ENCODE assay signal across 1 cellular context in the genomic region with DNA sequence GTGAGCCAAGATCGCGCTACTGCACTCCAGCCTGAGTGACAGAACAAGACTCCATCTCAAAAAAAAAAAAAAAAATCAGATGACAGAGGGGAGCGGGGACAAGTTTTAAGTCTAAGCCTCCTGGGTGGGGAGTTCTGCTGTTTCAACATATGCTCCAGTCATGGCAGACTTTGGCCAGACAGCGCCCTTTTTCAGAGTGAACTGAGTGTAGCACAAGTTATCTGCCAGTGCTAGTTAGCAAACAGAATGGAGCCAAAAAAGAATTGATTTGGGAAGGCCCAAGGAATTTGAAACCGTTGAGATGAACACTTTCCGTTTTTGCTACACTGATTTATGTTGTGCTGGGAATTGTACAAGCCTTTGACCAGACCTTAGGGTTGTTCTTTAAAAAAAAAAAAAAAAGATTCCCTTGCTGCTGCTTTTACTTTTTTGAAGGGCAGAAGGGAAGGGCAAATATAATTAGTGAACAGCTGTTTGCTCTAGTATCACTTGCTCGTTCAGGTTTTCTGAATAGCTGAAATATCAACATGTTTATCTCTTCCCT.
A peak's percentile ranks its signal among the peaks of the same experiment; 100 is the strongest.
TF ChIP-seq lines count a peak whose summit lies in the region.

No MANE protein-coding gene starts in this region.

TF ChIP-seq in HepG2, 621 proteins besides CTCF, POLR2A, EP300 and RAD21 (continued from another document and continues in another):
- TF ChIP-seq, protein P1, sequence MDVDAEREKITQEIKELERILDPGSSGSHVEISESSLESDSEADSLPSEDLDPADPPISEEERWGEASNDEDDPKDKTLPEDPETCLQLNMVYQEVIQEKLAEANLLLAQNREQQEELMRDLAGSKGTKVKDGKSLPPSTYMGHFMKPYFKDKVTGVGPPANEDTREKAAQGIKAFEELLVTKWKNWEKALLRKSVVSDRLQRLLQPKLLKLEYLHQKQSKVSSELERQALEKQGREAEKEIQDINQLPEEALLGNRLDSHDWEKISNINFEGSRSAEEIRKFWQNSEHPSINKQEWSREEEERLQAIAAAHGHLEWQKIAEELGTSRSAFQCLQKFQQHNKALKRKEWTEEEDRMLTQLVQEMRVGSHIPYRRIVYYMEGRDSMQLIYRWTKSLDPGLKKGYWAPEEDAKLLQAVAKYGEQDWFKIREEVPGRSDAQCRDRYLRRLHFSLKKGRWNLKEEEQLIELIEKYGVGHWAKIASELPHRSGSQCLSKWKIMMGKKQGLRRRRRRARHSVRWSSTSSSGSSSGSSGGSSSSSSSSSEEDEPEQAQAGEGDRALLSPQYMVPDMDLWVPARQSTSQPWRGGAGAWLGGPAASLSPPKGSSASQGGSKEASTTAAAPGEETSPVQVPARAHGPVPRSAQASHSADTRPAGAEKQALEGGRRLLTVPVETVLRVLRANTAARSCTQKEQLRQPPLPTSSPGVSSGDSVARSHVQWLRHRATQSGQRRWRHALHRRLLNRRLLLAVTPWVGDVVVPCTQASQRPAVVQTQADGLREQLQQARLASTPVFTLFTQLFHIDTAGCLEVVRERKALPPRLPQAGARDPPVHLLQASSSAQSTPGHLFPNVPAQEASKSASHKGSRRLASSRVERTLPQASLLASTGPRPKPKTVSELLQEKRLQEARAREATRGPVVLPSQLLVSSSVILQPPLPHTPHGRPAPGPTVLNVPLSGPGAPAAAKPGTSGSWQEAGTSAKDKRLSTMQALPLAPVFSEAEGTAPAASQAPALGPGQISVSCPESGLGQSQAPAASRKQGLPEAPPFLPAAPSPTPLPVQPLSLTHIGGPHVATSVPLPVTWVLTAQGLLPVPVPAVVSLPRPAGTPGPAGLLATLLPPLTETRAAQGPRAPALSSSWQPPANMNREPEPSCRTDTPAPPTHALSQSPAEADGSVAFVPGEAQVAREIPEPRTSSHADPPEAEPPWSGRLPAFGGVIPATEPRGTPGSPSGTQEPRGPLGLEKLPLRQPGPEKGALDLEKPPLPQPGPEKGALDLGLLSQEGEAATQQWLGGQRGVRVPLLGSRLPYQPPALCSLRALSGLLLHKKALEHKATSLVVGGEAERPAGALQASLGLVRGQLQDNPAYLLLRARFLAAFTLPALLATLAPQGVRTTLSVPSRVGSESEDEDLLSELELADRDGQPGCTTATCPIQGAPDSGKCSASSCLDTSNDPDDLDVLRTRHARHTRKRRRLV (CRISPR knock-in tag; IDR thresholded peaks at IDR 0.05): no peak
- TF ChIP-seq RARA (CRISPR knock-in tag; IDR thresholded peaks at IDR 0.05): peak; percentile 54
- TF ChIP-seq RBM22 (optimal IDR thresholded peaks at IDR 0.05; ENCODE audit: low read length): peak; percentile 36
- no peak for TF ChIP-seq FOXK2 (IDR thresholded peaks at IDR 0.05)
- peak; percentile 54; the same call in 1 of the 2 replicates for TF ChIP-seq HDAC2 (CRISPR knock-in tag; IDR thresholded peaks at IDR 0.05)
- no peak for TF ChIP-seq NFIC (IDR thresholded peaks at IDR 0.05; ENCODE audit: low read length)
- TF ChIP-seq, protein P2, sequence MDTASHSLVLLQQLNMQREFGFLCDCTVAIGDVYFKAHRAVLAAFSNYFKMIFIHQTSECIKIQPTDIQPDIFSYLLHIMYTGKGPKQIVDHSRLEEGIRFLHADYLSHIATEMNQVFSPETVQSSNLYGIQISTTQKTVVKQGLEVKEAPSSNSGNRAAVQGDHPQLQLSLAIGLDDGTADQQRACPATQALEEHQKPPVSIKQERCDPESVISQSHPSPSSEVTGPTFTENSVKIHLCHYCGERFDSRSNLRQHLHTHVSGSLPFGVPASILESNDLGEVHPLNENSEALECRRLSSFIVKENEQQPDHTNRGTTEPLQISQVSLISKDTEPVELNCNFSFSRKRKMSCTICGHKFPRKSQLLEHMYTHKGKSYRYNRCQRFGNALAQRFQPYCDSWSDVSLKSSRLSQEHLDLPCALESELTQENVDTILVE (CRISPR knock-in tag; IDR thresholded peaks at IDR 0.05): 0 out of 2 replicates have a peak, but pooled peaks have one; percentile 64
- TF ChIP-seq ERF (CRISPR knock-in tag; IDR thresholded peaks at IDR 0.05): no peak
- TF ChIP-seq KLF15 (CRISPR knock-in tag; IDR thresholded peaks at IDR 0.05; ENCODE audit: borderline replicate concordance): no peak
- no peak for TF ChIP-seq ZFY (CRISPR knock-in tag; IDR thresholded peaks at IDR 0.05)
- 0 out of 2 replicates have a peak, but pooled peaks have one; percentile 62 for TF ChIP-seq KMT2A (CRISPR knock-in tag; IDR thresholded peaks at IDR 0.05)
- TF ChIP-seq RFX1 (IDR thresholded peaks at IDR 0.05): no peak
- no peak for TF ChIP-seq JDP2 (CRISPR knock-in tag; IDR thresholded peaks at IDR 0.05; ENCODE audit: borderline replicate concordance)
- TF ChIP-seq, protein P3, sequence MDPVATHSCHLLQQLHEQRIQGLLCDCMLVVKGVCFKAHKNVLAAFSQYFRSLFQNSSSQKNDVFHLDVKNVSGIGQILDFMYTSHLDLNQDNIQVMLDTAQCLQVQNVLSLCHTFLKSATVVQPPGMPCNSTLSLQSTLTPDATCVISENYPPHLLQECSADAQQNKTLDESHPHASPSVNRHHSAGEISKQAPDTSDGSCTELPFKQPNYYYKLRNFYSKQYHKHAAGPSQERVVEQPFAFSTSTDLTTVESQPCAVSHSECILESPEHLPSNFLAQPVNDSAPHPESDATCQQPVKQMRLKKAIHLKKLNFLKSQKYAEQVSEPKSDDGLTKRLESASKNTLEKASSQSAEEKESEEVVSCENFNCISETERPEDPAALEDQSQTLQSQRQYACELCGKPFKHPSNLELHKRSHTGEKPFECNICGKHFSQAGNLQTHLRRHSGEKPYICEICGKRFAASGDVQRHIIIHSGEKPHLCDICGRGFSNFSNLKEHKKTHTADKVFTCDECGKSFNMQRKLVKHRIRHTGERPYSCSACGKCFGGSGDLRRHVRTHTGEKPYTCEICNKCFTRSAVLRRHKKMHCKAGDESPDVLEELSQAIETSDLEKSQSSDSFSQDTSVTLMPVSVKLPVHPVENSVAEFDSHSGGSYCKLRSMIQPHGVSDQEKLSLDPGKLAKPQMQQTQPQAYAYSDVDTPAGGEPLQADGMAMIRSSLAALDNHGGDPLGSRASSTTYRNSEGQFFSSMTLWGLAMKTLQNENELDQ (CRISPR knock-in tag; IDR thresholded peaks at IDR 0.05; ENCODE audit: borderline replicate concordance): no peak
- TF ChIP-seq SP140L (CRISPR knock-in tag; IDR thresholded peaks at IDR 0.05; ENCODE audit: borderline replicate concordance): no peak
- TF ChIP-seq, protein P4, sequence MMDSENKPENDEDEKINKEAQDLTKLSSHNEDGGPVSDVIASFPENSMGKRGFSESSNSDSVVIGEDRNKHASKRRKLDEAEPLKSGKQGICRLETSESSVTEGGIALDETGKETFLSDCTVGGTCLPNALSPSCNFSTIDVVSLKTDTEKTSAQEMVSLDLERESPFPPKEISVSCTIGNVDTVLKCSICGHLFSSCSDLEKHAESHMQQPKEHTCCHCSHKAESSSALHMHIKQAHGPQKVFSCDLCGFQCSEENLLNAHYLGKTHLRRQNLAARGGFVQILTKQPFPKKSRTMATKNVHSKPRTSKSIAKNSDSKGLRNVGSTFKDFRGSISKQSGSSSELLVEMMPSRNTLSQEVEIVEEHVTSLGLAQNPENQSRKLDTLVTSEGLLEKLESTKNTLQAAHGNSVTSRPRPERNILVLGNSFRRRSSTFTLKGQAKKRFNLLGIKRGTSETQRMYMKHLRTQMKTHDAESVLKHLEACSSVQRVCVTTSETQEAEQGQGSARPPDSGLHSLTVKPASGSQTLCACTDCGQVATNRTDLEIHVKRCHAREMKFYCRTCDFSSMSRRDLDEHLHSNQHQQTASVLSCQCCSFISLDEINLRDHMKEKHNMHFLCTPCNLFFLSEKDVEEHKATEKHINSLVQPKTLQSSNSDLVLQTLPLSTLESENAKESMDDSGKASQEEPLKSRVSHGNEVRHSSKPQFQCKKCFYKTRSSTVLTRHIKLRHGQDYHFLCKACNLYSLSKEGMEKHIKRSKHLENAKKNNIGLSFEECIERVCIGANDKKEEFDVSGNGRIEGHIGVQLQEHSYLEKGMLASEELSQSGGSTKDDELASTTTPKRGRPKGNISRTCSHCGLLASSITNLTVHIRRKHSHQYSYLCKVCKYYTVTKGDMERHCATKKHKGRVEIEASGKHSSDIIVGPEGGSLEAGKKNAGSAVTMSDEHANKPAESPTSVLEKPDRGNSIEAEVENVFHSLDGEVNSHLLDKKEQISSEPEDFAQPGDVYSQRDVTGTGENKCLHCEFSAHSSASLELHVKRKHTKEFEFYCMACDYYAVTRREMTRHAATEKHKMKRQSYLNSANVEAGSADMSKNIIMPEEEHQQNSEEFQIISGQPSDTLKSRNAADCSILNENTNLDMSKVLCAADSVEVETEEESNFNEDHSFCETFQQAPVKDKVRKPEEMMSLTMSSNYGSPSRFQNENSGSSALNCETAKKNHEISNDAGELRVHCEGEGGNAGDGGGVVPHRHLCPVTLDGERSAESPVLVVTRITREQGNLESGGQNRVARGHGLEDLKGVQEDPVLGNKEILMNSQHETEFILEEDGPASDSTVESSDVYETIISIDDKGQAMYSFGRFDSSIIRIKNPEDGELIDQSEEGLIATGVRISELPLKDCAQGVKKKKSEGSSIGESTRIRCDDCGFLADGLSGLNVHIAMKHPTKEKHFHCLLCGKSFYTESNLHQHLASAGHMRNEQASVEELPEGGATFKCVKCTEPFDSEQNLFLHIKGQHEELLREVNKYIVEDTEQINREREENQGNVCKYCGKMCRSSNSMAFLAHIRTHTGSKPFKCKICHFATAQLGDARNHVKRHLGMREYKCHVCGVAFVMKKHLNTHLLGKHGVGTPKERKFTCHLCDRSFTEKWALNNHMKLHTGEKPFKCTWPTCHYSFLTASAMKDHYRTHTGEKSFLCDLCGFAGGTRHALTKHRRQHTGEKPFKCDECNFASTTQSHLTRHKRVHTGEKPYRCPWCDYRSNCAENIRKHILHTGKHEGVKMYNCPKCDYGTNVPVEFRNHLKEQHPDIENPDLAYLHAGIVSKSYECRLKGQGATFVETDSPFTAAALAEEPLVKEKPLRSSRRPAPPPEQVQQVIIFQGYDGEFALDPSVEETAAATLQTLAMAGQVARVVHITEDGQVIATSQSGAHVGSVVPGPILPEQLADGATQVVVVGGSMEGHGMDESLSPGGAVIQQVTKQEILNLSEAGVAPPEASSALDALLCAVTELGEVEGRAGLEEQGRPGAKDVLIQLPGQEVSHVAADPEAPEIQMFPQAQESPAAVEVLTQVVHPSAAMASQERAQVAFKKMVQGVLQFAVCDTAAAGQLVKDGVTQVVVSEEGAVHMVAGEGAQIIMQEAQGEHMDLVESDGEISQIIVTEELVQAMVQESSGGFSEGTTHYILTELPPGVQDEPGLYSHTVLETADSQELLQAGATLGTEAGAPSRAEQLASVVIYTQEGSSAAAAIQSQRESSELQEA (CRISPR knock-in tag; IDR thresholded peaks at IDR 0.05; ENCODE audit: not compliant biosample characterization): no peak
- no peak for TF ChIP-seq MYNN (CRISPR knock-in tag; IDR thresholded peaks at IDR 0.05; ENCODE audit: low read depth)
- TF ChIP-seq PLRG1 (conservative IDR thresholded peaks at IDR 0.05): no peak
- no peak for TF ChIP-seq TOE1 (CRISPR knock-in tag; IDR thresholded peaks at IDR 0.05)
- no peak for TF ChIP-seq NR2F6 (IDR thresholded peaks at IDR 0.05)
- no peak for TF ChIP-seq NR2F6 (CRISPR knock-in tag; IDR thresholded peaks at IDR 0.05)
- TF ChIP-seq TBX3 (IDR thresholded peaks at IDR 0.05; ENCODE audit: borderline replicate concordance): no peak
- TF ChIP-seq, protein P5, sequence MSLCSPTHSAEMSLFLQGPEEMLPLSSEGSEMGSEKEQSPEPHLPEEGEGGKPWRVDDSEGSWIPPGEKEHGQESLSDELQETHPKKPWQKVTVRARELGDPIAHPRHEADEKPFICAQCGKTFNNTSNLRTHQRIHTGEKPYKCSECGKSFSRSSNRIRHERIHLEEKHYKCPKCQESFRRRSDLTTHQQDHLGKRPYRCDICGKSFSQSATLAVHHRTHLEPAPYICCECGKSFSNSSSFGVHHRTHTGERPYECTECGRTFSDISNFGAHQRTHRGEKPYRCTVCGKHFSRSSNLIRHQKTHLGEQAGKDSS (CRISPR knock-in tag; IDR thresholded peaks at IDR 0.05; ENCODE audit: borderline replicate concordance, low read depth): no peak
- no peak for TF ChIP-seq BORCS8-MEF2B (CRISPR knock-in tag; IDR thresholded peaks at IDR 0.05)
- 0 out of 2 replicates have a peak, but pooled peaks have one; percentile 5 for TF ChIP-seq ELF3 (CRISPR knock-in tag; IDR thresholded peaks at IDR 0.05)
- TF ChIP-seq, protein P6, sequence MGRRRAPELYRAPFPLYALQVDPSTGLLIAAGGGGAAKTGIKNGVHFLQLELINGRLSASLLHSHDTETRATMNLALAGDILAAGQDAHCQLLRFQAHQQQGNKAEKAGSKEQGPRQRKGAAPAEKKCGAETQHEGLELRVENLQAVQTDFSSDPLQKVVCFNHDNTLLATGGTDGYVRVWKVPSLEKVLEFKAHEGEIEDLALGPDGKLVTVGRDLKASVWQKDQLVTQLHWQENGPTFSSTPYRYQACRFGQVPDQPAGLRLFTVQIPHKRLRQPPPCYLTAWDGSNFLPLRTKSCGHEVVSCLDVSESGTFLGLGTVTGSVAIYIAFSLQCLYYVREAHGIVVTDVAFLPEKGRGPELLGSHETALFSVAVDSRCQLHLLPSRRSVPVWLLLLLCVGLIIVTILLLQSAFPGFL (CRISPR knock-in tag; IDR thresholded peaks at IDR 0.05): no peak
- no peak for TF ChIP-seq ZNF24 (IDR thresholded peaks at IDR 0.05)
- TF ChIP-seq ZNF841 (CRISPR knock-in tag; IDR thresholded peaks at IDR 0.05; ENCODE audit: borderline replicate concordance): no peak
- TF ChIP-seq, protein P7, sequence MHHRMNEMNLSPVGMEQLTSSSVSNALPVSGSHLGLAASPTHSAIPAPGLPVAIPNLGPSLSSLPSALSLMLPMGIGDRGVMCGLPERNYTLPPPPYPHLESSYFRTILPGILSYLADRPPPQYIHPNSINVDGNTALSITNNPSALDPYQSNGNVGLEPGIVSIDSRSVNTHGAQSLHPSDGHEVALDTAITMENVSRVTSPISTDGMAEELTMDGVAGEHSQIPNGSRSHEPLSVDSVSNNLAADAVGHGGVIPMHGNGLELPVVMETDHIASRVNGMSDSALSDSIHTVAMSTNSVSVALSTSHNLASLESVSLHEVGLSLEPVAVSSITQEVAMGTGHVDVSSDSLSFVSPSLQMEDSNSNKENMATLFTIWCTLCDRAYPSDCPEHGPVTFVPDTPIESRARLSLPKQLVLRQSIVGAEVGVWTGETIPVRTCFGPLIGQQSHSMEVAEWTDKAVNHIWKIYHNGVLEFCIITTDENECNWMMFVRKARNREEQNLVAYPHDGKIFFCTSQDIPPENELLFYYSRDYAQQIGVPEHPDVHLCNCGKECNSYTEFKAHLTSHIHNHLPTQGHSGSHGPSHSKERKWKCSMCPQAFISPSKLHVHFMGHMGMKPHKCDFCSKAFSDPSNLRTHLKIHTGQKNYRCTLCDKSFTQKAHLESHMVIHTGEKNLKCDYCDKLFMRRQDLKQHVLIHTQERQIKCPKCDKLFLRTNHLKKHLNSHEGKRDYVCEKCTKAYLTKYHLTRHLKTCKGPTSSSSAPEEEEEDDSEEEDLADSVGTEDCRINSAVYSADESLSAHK (CRISPR knock-in tag; IDR thresholded peaks at IDR 0.05; ENCODE audit: borderline replicate concordance): no peak
- no peak for TF ChIP-seq ZNF629 (CRISPR knock-in tag; conservative IDR thresholded peaks at IDR 0.05)
- peak; percentile 36; the same call in 1 of the 2 replicates for TF ChIP-seq ESRRA (CRISPR knock-in tag; IDR thresholded peaks at IDR 0.05; ENCODE audit: low read depth)
- TF ChIP-seq KDM5B (CRISPR knock-in tag; IDR thresholded peaks at IDR 0.05; ENCODE audit: borderline replicate concordance): no peak
- TF ChIP-seq, protein P8, sequence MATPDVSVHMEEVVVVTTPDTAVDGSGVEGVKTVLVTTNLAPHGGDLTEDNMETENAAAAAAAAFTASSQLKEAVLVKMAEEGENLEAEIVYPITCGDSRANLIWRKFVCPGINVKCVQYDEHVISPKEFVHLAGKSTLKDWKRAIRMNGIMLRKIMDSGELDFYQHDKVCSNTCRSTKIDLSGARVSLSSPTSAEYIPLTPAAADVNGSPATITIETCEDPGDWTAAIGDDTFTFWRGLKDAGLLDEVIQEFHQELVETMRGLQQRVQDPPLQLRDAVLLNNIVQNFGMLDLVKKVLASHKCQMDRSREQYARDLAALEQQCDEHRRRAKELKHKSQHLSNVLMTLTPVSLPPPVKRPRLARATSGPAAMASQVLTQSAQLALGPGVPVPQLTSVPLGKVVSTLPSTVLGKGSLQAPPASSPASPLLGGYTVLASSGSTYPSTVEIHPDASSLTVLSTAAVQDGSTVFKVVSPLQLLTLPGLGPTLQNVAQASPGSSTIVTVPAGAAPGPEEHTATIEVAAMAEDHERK (CRISPR knock-in tag; IDR thresholded peaks at IDR 0.05; ENCODE audit: low read depth): no peak
